Comparison of ENCODE assay signal across 24 cellular contexts in the genomic region with DNA sequence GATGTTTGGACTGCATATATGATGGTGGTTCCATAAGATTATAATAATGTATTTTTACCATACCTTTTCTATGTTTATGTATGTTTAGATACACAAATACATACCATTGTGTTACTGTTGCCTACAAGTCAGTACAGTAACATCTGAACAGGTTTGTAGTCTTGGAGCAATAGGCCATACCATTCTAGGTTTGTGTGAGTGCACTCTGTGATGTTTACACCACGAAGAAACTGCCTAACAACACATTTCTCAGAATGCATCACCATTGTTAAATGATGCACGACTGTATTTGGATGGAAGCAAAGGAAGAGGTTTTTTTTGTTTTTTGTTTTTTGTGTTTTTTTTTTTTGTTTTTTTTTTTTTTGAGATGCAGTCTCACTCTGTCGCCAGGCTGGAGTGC.
"Had no signal": no experiment of that assay in that cellular context is flagged by ENCODE, and none has a peak within 500 bp of the region (broad histone marks: within the 10 kb centered on the region; RNA-seq: fewer than 3 reads in every experiment).

No MANE protein-coding gene starts in this region.

- ATAC-seq: activated CD8-positive, alpha-beta T cell treated with anti-CD3 and anti-CD28 coated beads for 36 hours; activated T-helper 17 cell treated with anti-CD3 and anti-CD28 coated beads, Interleukin-2, amount 50 U/mL, for 72 hours; foreskin keratinocyte; natural killer cell treated with Interleukin-12 subunit alpha and Interleukin-12 subunit beta and Interleukin-15 and Interleukin-18, amount 100 ng/mL, for 72 hours; pancreas; sciatic nerve; upper lobe of right lung had no signal

- H3K9me3 Mint-ChIP-seq: activated CD4-positive, alpha-beta T cell treated with anti-CD3 and anti-CD28 coated beads, Interleukin-2, amount 10 ng/mL, durations not matched to agents 24 days and 14 days; activated CD8-positive, alpha-beta T cell treated with anti-CD3 and anti-CD28 coated beads for 36 hours; activated naive CD8-positive, alpha-beta T cell treated with anti-CD3 and anti-CD28 coated beads, Interleukin-2, amount 10 ng/mL, durations not matched to agents 7 days and 5 days; activated T-helper 17 cell treated with anti-CD3 and anti-CD28 coated beads, Interleukin-2, amount 50 U/mL, for 72 hours; endodermal cell; natural killer cell treated with Interleukin-12 subunit alpha and Interleukin-12 subunit beta and Interleukin-15 and Interleukin-18, amount 100 ng/mL, for 72 hours had no signal

- H3K27me3 ChIP-seq: brain microvascular endothelial cell, foreskin keratinocyte, neutrophil, pancreas, upper lobe of right lung had no signal

- H3K4me1 ChIP-seq: foreskin keratinocyte, pancreas, upper lobe of right lung had no signal

- H3K27ac ChIP-seq: brain microvascular endothelial cell, epithelial cell of prostate, foreskin keratinocyte, neutrophil, pancreas, upper lobe of right lung had no signal

- DNase-seq: activated CD4-positive, alpha-beta T cell treated with anti-CD3 and anti-CD28 coated beads, Interleukin-2, amount 10 ng/mL, durations not matched to agents 24 days and 14 days; activated CD8-positive, alpha-beta T cell treated with anti-CD3 and anti-CD28 coated beads for 36 hours; activated naive CD4-positive, alpha-beta T cell treated with Interleukin-2 at 50 U/mL for 16 hours; activated naive CD8-positive, alpha-beta T cell treated with anti-CD3 and anti-CD28 coated beads, Interleukin-2, amount 10 ng/mL, durations not matched to agents 7 days and 5 days; activated T-cell treated with anti-CD3 and anti-CD28 coated beads, Interleukin-2, amount 50 U/mL, for 1 hour; brain microvascular endothelial cell; central memory CD4-positive, alpha-beta T cell; endodermal cell; foreskin keratinocyte; glutamatergic neuron; hypothalamus; islet precursor cell; pancreas; stimulated activated CD4-positive, alpha-beta T cell treated with anti-CD3 and anti-CD28 coated beads, Interleukin-1b, Interleukin-23, amount 100 ng/mL, for 48 hours; stimulated activated CD8-positive, alpha-beta memory T cell treated with anti-CD3 and anti-CD28 coated beads, Interleukin-4, amount 100 ng/mL, for 48 hours; stimulated activated naive CD4-positive, alpha-beta T cell; upper lobe of right lung had no signal

- H3K36me3 ChIP-seq: brain microvascular endothelial cell, neutrophil, pancreas, upper lobe of right lung had no signal

- H3K36me3 Mint-ChIP-seq: activated naive CD8-positive, alpha-beta T cell treated with anti-CD3 and anti-CD28 coated beads, Interleukin-2, amount 10 ng/mL, durations not matched to agents 7 days and 5 days; mesothelial cell of epicardium; natural killer cell treated with Interleukin-12 subunit alpha and Interleukin-12 subunit beta and Interleukin-15 and Interleukin-18, amount 100 ng/mL, for 72 hours had no signal

- H3K9me3 ChIP-seq: neutrophil, pancreas, upper lobe of right lung had no signal

- H3K27me3 Mint-ChIP-seq: activated CD4-positive, alpha-beta T cell treated with anti-CD3 and anti-CD28 coated beads, Interleukin-2, amount 10 ng/mL, durations not matched to agents 24 days and 14 days; activated CD8-positive, alpha-beta T cell treated with anti-CD3 and anti-CD28 coated beads for 36 hours; activated naive CD8-positive, alpha-beta T cell treated with anti-CD3 and anti-CD28 coated beads, Interleukin-2, amount 10 ng/mL, durations not matched to agents 7 days and 5 days; activated T-helper 17 cell treated with anti-CD3 and anti-CD28 coated beads, Interleukin-2, amount 50 U/mL, for 72 hours; natural killer cell treated with Interleukin-12 subunit alpha and Interleukin-12 subunit beta and Interleukin-15 and Interleukin-18, amount 100 ng/mL, for 72 hours had no signal

- H3K4me3 Mint-ChIP-seq: activated CD4-positive, alpha-beta T cell treated with anti-CD3 and anti-CD28 coated beads, Interleukin-2, amount 10 ng/mL, durations not matched to agents 24 days and 14 days; activated CD8-positive, alpha-beta T cell treated with anti-CD3 and anti-CD28 coated beads for 36 hours; activated naive CD8-positive, alpha-beta T cell treated with anti-CD3 and anti-CD28 coated beads, Interleukin-2, amount 10 ng/mL, durations not matched to agents 7 days and 5 days; activated T-helper 17 cell treated with anti-CD3 and anti-CD28 coated beads, Interleukin-2, amount 50 U/mL, for 72 hours; endodermal cell; mesothelial cell of epicardium; natural killer cell treated with Interleukin-12 subunit alpha and Interleukin-12 subunit beta and Interleukin-15 and Interleukin-18, amount 100 ng/mL, for 72 hours had no signal

- H3K4me1 Mint-ChIP-seq: activated CD4-positive, alpha-beta T cell treated with anti-CD3 and anti-CD28 coated beads, Interleukin-2, amount 10 ng/mL, durations not matched to agents 24 days and 14 days; activated naive CD8-positive, alpha-beta T cell treated with anti-CD3 and anti-CD28 coated beads, Interleukin-2, amount 10 ng/mL, durations not matched to agents 7 days and 5 days; activated T-helper 17 cell treated with anti-CD3 and anti-CD28 coated beads, Interleukin-2, amount 50 U/mL, for 72 hours; endodermal cell; mesothelial cell of epicardium had no signal

- H3K4me3 ChIP-seq: lung, pancreas, upper lobe of right lung had no signal

- H3K27ac Mint-ChIP-seq: activated CD4-positive, alpha-beta T cell treated with anti-CD3 and anti-CD28 coated beads, Interleukin-2, amount 10 ng/mL, durations not matched to agents 24 days and 14 days; activated CD8-positive, alpha-beta T cell treated with anti-CD3 and anti-CD28 coated beads for 36 hours; activated naive CD8-positive, alpha-beta T cell treated with anti-CD3 and anti-CD28 coated beads, Interleukin-2, amount 10 ng/mL, durations not matched to agents 7 days and 5 days; activated T-helper 17 cell treated with anti-CD3 and anti-CD28 coated beads, Interleukin-2, amount 50 U/mL, for 72 hours; endodermal cell; mesothelial cell of epicardium; natural killer cell treated with Interleukin-12 subunit alpha and Interleukin-12 subunit beta and Interleukin-15 and Interleukin-18, amount 100 ng/mL, for 72 hours had no signal
